In genomic region chr1:217528271-217528670, GRCh38 we compare ENCODE assay signal across 18 cellular contexts.
DNase-seq lines count a peak whose midpoint lies in the region; ATAC-seq and TF ChIP-seq lines count a peak whose summit lies in the region.
"Had no signal": no experiment of that assay in that cellular context is flagged by ENCODE, and none has a peak within 500 bp of the region (broad histone marks: within the 10 kb centered on the region; RNA-seq: fewer than 3 reads in every experiment).

No MANE protein-coding gene starts in this region.

- H3K27ac ChIP-seq in ACC112 (ENCODE audit: low read depth, low read length): 0 out of 2 replicates have a peak overlapping the region, but pooled peaks have one; percentile 3

- H3K36me3 ChIP-seq in ACC112 (ENCODE audit: insufficient read depth, low read length): peaks cover 5% of the 10 kb centered on the region

- peaks cover 35% of the 10 kb centered on the region for H3K4me1 ChIP-seq in ACC112 (ENCODE audit: control insufficient read depth, insufficient read depth, low read length, unreplicated experiment)

- H3K4me3 ChIP-seq in ACC112 (ENCODE audit: low read depth, low read length) (no peak overlapping the region), fibroblast of pulmonary artery (replicated peaks; ENCODE audit: low read depth, low read length) (no peak overlapping the region)

- peak; percentile 45 for DNase-seq in HPDE6-E6E7 (ENCODE audit: extremely low spot score)
- peak; percentile 2 for DNase-seq in amniotic stem cell (lab: John Stamatoyannopoulos, UW)
- peak; percentile 29 for DNase-seq in fibroblast of pulmonary artery (ENCODE audit: low read depth)
- no peak for DNase-seq in effector CD4-positive, alpha-beta T cell
- no peak for DNase-seq in GM13976 (ENCODE audit: low spot score)
- no peak for DNase-seq in stimulated activated CD4-positive, alpha-beta T cell treated with anti-CD3 and anti-CD28 coated beads, Interleukin-4, amount 100 ng/mL, for 24 hours
- DNase-seq: activated CD4-positive, alpha-beta T cell treated with anti-CD3 and anti-CD28 coated beads, Interleukin-2, amount 10 ng/mL, durations not matched to agents 7 days and 5 days; activated naive CD4-positive, alpha-beta T cell treated with anti-CD3 and anti-CD28 coated beads, Interleukin-2, amount 10 ng/mL, durations not matched to agents 7 days and 5 days; effector memory CD4-positive, alpha-beta T cell; H7; natural killer cell; NCI-H1048; NCI-H2081; NCI-H526 treated with DMSO at 0.1 percent for 48 hours; OCI-M1; stimulated activated naive CD4-positive, alpha-beta T cell had no signal

- H3K27me3 ChIP-seq in ACC112 (ENCODE audit: insufficient read depth, low read length): no peaks in the 10 kb centered on the region

- no peak for ATAC-seq in GM19455 (IDR thresholded peaks at IDR 0.05; ENCODE audit: unreplicated experiment)
- ATAC-seq: natural killer cell had no signal

- H2AFZ ChIP-seq in ACC112 (ENCODE audit: low read length, unreplicated experiment): no peak overlapping the region

- TF ChIP-seq CTCF in fibroblast of pulmonary artery (IDR thresholded peaks at IDR 0.05; ENCODE audit: low read length, missing control alignments): no peak
- no peak for TF ChIP-seq CTCF in GM13976 (IDR thresholded peaks at IDR 0.05; ENCODE audit: borderline replicate concordance, control extremely low read depth, extremely low read depth, insufficient read depth, missing control alignments)

- H3K79me2 ChIP-seq in ACC112 (ENCODE audit: control insufficient read depth, insufficient read depth, low read length, unreplicated experiment): no peaks in the 10 kb centered on the region

- in situ Hi-C loops in GM13976 (cut with MboI; ENCODE audit: low sequenced_read_pairs, unreplicated experiment): no loop called here

Comparison
In these comparisons a context has a peak if more than half of its experiments do, and no peak if none do; other contexts are left out.
1. DNase-seq: peak in HPDE6-E6E7 (single experiment), amniotic stem cell (single experiment) and fibroblast of pulmonary artery (single experiment); none in effector CD4-positive, alpha-beta T cell (single experiment), GM13976 (single experiment) and stimulated activated CD4-positive, alpha-beta T cell treated with anti-CD3 and anti-CD28 coated beads, Interleukin-4, amount 100 ng/mL, for 24 hours (single experiment).